In genomic region chr1:231335663-231336602, GRCh38 we compare ENCODE assay signal across 1 cellular context.
TF ChIP-seq lines count a peak whose summit lies in the region.

No MANE protein-coding gene starts in this region.

TF ChIP-seq in HepG2, 621 proteins besides CTCF, POLR2A, EP300 and RAD21 (continued from another document):
- no peak for TF ChIP-seq MIER3 (CRISPR knock-in tag; IDR thresholded peaks at IDR 0.05; ENCODE audit: borderline replicate concordance)
- no peak for TF ChIP-seq NFATC3 (CRISPR knock-in tag; IDR thresholded peaks at IDR 0.05)
- 0 out of 2 replicates have a peak, but pooled peaks have one; percentile 30 for TF ChIP-seq ZNF558 (CRISPR knock-in tag; IDR thresholded peaks at IDR 0.05; ENCODE audit: borderline replicate concordance)
- no peak for TF ChIP-seq HOXD1 (CRISPR knock-in tag; IDR thresholded peaks at IDR 0.05)
- no peak for TF ChIP-seq PBX3 (CRISPR knock-in tag; IDR thresholded peaks at IDR 0.05; ENCODE audit: borderline replicate concordance)
- TF ChIP-seq ZNF615 (CRISPR knock-in tag; IDR thresholded peaks at IDR 0.05; ENCODE audit: borderline replicate concordance) = peak; percentile 44; the same call in 1 of the 2 replicates
